ENCODE assay signal across 8 cellular contexts in the genomic region with DNA sequence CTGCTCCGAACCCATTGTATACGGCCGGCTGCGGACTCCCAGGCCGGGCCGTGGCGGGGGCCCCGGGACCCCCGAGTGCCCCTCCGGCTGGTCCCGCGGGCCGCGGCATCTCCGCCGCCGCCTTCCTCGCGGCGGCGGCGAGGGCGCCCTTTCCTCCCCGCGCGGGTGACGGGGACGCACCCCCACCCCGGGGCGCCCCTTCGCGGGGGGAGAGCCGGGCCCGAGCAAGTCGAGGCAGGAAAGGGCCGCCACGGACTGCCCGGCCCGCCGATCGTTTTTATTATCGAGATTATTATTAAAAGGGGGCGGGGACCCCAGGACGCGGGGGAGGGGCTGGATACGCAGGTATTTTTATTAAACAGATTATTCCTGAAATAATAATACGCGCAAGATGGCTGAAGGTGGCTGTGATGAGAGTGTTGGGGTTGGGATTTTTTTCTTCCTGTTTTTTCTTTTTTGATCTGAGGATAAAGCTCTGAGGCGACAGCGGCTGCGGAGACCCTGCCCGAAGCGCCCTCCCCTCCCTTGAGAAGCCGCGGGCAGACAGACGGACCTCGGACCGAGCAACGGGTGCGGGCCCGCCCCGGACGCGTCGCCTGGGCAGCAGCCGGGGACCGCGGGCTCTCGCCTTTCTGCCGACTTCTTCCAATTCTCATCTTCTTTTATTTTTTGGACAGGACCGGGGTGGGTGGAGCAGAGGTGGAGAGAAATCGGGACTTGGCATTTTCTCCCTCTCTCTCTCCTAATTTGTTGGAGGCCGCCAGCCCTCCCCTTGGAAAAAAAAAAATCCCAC. TPM values are rescaled to one million over a fixed set of nuclear protein-coding genes. Genes with fewer than 3 reads are reported as not detected.
DNase-seq lines count a peak whose midpoint lies in the region; ATAC-seq and TF ChIP-seq lines count a peak whose summit lies in the region.

No MANE protein-coding gene starts in this region.

- DNase-seq in activated effector memory CD4-positive, alpha-beta T cell treated with anti-CD3 and anti-CD28 coated beads, Interleukin-2, amount 50 U/mL, for 16 hours: peak; percentile 85
- no peak for DNase-seq in activated effector memory CD4-positive, alpha-beta T cell treated with Interleukin-2 at 50 U/mL for 16 hours
- peak; percentile 70 for DNase-seq in NB4 (ENCODE audit: low read depth)
- DNase-seq in activated CD4-positive, alpha-beta T cell treated with anti-CD3 and anti-CD28 coated beads, Interleukin-2, amount 10 ng/mL, durations not matched to agents 24 days and 14 days: peak; percentile 76
- peak; percentile 27 to 47 (median 39) for DNase-seq in effector memory CD4-positive, alpha-beta T cell
- peak; percentile 62 to 79 for DNase-seq in lung microvascular endothelial cell (ENCODE audit: low read depth in 2 of 2)
- peak; percentile 68 for DNase-seq in stomach

- no peaks in the 10 kb centered on the region for H3K36me3 ChIP-seq in effector memory CD4-positive, alpha-beta T cell (ENCODE audit: control insufficient read depth, insufficient read depth, low read length)
- peaks cover 0 to 4% (median 1%) of the 10 kb centered on the region in 4 donors for H3K36me3 ChIP-seq in stomach

- H3K27ac ChIP-seq in effector memory CD4-positive, alpha-beta T cell (ENCODE audit: insufficient read depth, low read length, poor library complexity, severe bottlenecking): peak overlapping the region; percentile 89
- H3K27ac ChIP-seq in stomach: peak overlapping the region; percentile 86 to 100 (median 99)

- H3K27me3 Mint-ChIP-seq in activated CD4-positive, alpha-beta T cell treated with anti-CD3 and anti-CD28 coated beads, Interleukin-2, amount 10 ng/mL, durations not matched to agents 24 days and 14 days: no peaks in the 10 kb centered on the region

- H3K36me3 Mint-ChIP-seq in activated CD4-positive, alpha-beta T cell treated with anti-CD3 and anti-CD28 coated beads, Interleukin-2, amount 10 ng/mL, durations not matched to agents 24 days and 14 days (ENCODE audit: low read depth): peaks cover 23% of the 10 kb centered on the region

- H3K4me3 ChIP-seq in NB4 (ENCODE audit: low read depth, low read length) (peak overlapping the region; percentile 75), stomach (peak overlapping the region; percentile 77 to 97 (median 89))
- H3K4me3 ChIP-seq in effector memory CD4-positive, alpha-beta T cell (ENCODE audit: insufficient read depth, low read depth, low read length, poor library complexity, severe bottlenecking): peak overlapping the region; percentile 92

- peaks cover 24% of the 10 kb centered on the region for H3K4me1 Mint-ChIP-seq in activated CD4-positive, alpha-beta T cell treated with anti-CD3 and anti-CD28 coated beads, Interleukin-2, amount 10 ng/mL, durations not matched to agents 24 days and 14 days

- no peaks in the 10 kb centered on the region for H3K27me3 ChIP-seq in effector memory CD4-positive, alpha-beta T cell (replicated peaks; ENCODE audit: control insufficient read depth, insufficient read depth, low read length, poor library complexity, severe bottlenecking)
- no peaks in the 10 kb centered on the region for H3K27me3 ChIP-seq in stomach

- ATAC-seq in HG03378 (IDR thresholded peaks at IDR 0.05; ENCODE audit: unreplicated experiment): no peak

- H3K4me3 Mint-ChIP-seq in activated CD4-positive, alpha-beta T cell treated with anti-CD3 and anti-CD28 coated beads, Interleukin-2, amount 10 ng/mL, durations not matched to agents 24 days and 14 days: peak overlapping the region; percentile 92

- TF ChIP-seq POLR2A in NB4 (IDR thresholded peaks at IDR 0.05; ENCODE audit: extremely low read depth, insufficient read length): no peak
- no peak for TF ChIP-seq POLR2A in stomach (IDR thresholded peaks at IDR 0.05)

- no peaks in the 10 kb centered on the region for H3K9me3 ChIP-seq in effector memory CD4-positive, alpha-beta T cell (ENCODE audit: control insufficient read depth, low read length)
- no peaks in the 10 kb centered on the region for H3K9me3 ChIP-seq in stomach

- TF ChIP-seq EP300 in stomach (IDR thresholded peaks at IDR 0.05): no peak

- intact Hi-C loops in activated CD4-positive, alpha-beta T cell treated with anti-CD3 and anti-CD28 coated beads, Interleukin-2, amount 10 ng/mL, durations not matched to agents 24 days and 14 days (cut with micrococcal nuclease): loop anchor here (1.0 to 10.0 kb wide), 6 partner anchors 72 to 725 kb away; partner anchors contain the start of genes ACTR1A, ARL3, CUEDC2 and NOLC1
- intact Hi-C loops in stomach (cut with DNase I; ENCODE audit: low total_unique reads): no loop called here

- H3K27ac Mint-ChIP-seq in activated CD4-positive, alpha-beta T cell treated with anti-CD3 and anti-CD28 coated beads, Interleukin-2, amount 10 ng/mL, durations not matched to agents 24 days and 14 days: peak overlapping the region; percentile 92

- no peaks in the 10 kb centered on the region for H3K9me3 Mint-ChIP-seq in activated CD4-positive, alpha-beta T cell treated with anti-CD3 and anti-CD28 coated beads, Interleukin-2, amount 10 ng/mL, durations not matched to agents 24 days and 14 days

- WGBS in stomach, 5 donors: 0 to 1% (median 0%) methylated on average over 46 to 73 of the region's 73 CpGs

- TF ChIP-seq CTCF in NB4 (IDR thresholded peaks at IDR 0.05; ENCODE audit: low read depth, low read length) (no peak), stomach (IDR thresholded peaks at IDR 0.05) (no peak)

- peaks cover 18% of the 10 kb centered on the region for H3K4me1 ChIP-seq in effector memory CD4-positive, alpha-beta T cell (ENCODE audit: control insufficient read depth, insufficient read depth, low read length, poor library complexity, severe bottlenecking)
- peaks cover 15 to 33% (median 25%) of the 10 kb centered on the region in 4 donors for H3K4me1 ChIP-seq in stomach

RNA-seq across cellular contexts. Expression of gene TRIM8, which starts 1.5 kb away (rescaled TPM):
- total RNA-seq in activated CD4-positive, alpha-beta T cell treated with anti-CD3 and anti-CD28 coated beads, Interleukin-2, amount 10 ng/mL, durations not matched to agents 24 days and 14 days: 85.5 and 85.7 TPM in 2 replicates
- total RNA-seq in lung microvascular endothelial cell: 42.7 and 67.5 TPM in 2 replicates
- total RNA-seq in stomach: 100 to 1,000 TPM in 3 of 5 donors, 10 to 100 TPM in 2; 40.0 to 253 (median 149) TPM
- polyA plus RNA-seq in stomach: 10 to 100 TPM; 45.6 to 83.2 (median 68.4) TPM
